Comparison of ENCODE assay signal across 24 cellular contexts in genomic region chr12:41745593-41745992, GRCh38.
DNase-seq lines count a peak whose midpoint lies in the region; ATAC-seq, FAIRE-seq and TF ChIP-seq lines count a peak whose summit lies in the region.
"Had no signal": no experiment of that assay in that cellular context is flagged by ENCODE, and none has a peak within 500 bp of the region (broad histone marks: within the 10 kb centered on the region; RNA-seq: fewer than 3 reads in every experiment).

No MANE protein-coding gene starts in this region.

- H2AFZ ChIP-seq in HepG2 (ENCODE audit: low read length) (no peak overlapping the region), Loucy (ENCODE audit: low read length) (no peak overlapping the region)

- no peak for TF ChIP-seq POLR2A in HepG2 (IDR thresholded peaks at IDR 0.05; ENCODE audit: insufficient read depth in 1 of 2, low read depth in 2 of 2, low read length in 2 of 2)
- no peak for TF ChIP-seq POLR2A in right lobe of liver (IDR thresholded peaks at IDR 0.05)

- CTCF ChIA-PET in HepG2 (lab: Yijun Ruan, JAX; ENCODE audit: low intra/inter-chr PET ratio, low total read pairs), result no interaction called here

- no peaks in the 10 kb centered on the region for H3K27me3 Mint-ChIP-seq in endodermal cell (ENCODE audit: insufficient read depth)
- H3K27me3 Mint-ChIP-seq: IgD-negative memory B cell, T-helper 17 cell had no signal

- H3K4me3 ChIP-seq in HepG2 (replicated peaks in 1 of 3; ENCODE audit: insufficient read depth in 1 of 3, low read depth in 2 of 3, low read length in 3 of 3) (no peak overlapping the region), right lobe of liver (no peak overlapping the region), Loucy (ENCODE audit: low read length, poor library complexity, severe bottlenecking) (no peak overlapping the region), endodermal cell (ENCODE audit: low read length) (no peak overlapping the region)
- H3K4me3 ChIP-seq: HAP-1 had no signal

- no peaks in the 10 kb centered on the region for H3K4me1 ChIP-seq in HepG2 (ENCODE audit: insufficient read depth, low read length)
- H3K4me1 ChIP-seq in right lobe of liver, result no peaks in the 10 kb centered on the region
- peaks cover 11% of the 10 kb centered on the region for H3K4me1 ChIP-seq in Loucy (ENCODE audit: insufficient read depth, low read length, poor library complexity, severe bottlenecking)
- H3K4me1 ChIP-seq in endodermal cell (ENCODE audit: control insufficient read depth, insufficient read depth, low read length), result no peaks in the 10 kb centered on the region
- H3K4me1 ChIP-seq: BE2C, HAP-1 had no signal

- ATAC-seq in HepG2 (0 out of 3 replicates have a peak, but pooled peaks have one; percentile 28), right lobe of liver (no peak)
- ATAC-seq: PC-3, T-helper 17 cell had no signal

- no peak overlapping the region for H3K27ac Mint-ChIP-seq in endodermal cell
- H3K27ac Mint-ChIP-seq: IgD-negative memory B cell, T-helper 17 cell had no signal

- H3K79me2 ChIP-seq in HepG2 (ENCODE audit: insufficient read depth, low read length), result no peaks in the 10 kb centered on the region
- no peaks in the 10 kb centered on the region for H3K79me2 ChIP-seq in Loucy (ENCODE audit: insufficient read depth, low read length)

- intact Hi-C loops in HepG2 (cut with micrococcal nuclease; ENCODE audit: unreplicated experiment) (no loop called here), right lobe of liver (cut with DNase I) (no loop called here)

- H3K9me3 ChIP-seq in HepG2 (ENCODE audit: low read length), result no peaks in the 10 kb centered on the region
- no peaks in the 10 kb centered on the region for H3K9me3 ChIP-seq in right lobe of liver
- H3K9me3 ChIP-seq in Loucy (ENCODE audit: insufficient read depth, low read depth, low read length), result no peaks in the 10 kb centered on the region
- H3K9me3 ChIP-seq in endodermal cell (ENCODE audit: control insufficient read depth, low read length), result peaks cover 10% of the 10 kb centered on the region
- H3K9me3 ChIP-seq: BE2C, HAP-1 had no signal

- H3K27ac ChIP-seq in HepG2 (ENCODE audit: extremely low read length, insufficient read depth, low read length), result no peak overlapping the region
- H3K27ac ChIP-seq in right lobe of liver, result no peak overlapping the region
- no peak overlapping the region for H3K27ac ChIP-seq in endodermal cell (ENCODE audit: low read depth, low read length)

- no peaks in the 10 kb centered on the region for H4K20me1 ChIP-seq in HepG2 (ENCODE audit: insufficient read depth, low read length)
- H4K20me1 ChIP-seq in Loucy (ENCODE audit: insufficient read depth, low read length, poor library complexity, severe bottlenecking), result no peaks in the 10 kb centered on the region

- in situ Hi-C loops in HepG2 (cut with HindIII; ENCODE audit: extremely low pct_ligation_motif_present, low pct_unique_long_range_greater_than_20kb), result no loop called here

- no peaks in the 10 kb centered on the region for H3K9me2 ChIP-seq in Loucy (replicated peaks; ENCODE audit: low read depth, low read length)

- TF ChIP-seq CTCF in HepG2 (CRISPR knock-in tag; IDR thresholded peaks at IDR 0.05), result no peak
- no peak for TF ChIP-seq CTCF in right lobe of liver (IDR thresholded peaks at IDR 0.05)
- TF ChIP-seq CTCF in Loucy (conservative IDR thresholded peaks at IDR 0.05; ENCODE audit: low read length), result 0 out of 2 replicates have a peak, but pooled peaks have one; percentile 12
- peak; percentile 67 for TF ChIP-seq CTCF in endodermal cell (conservative IDR thresholded peaks at IDR 0.05)

- TF ChIP-seq RAD21 in HepG2 (CRISPR knock-in tag; IDR thresholded peaks at IDR 0.05), result no peak

- peaks cover 11% of the 10 kb centered on the region for H3K9me3 Mint-ChIP-seq in endodermal cell

- no peaks in the 10 kb centered on the region for H3K27me3 ChIP-seq in HepG2 (ENCODE audit: control insufficient read depth in 1 of 2, insufficient read depth in 2 of 2, low read length in 2 of 2)
- H3K27me3 ChIP-seq in right lobe of liver, result no peaks in the 10 kb centered on the region
- H3K27me3 ChIP-seq in Loucy (ENCODE audit: insufficient read depth, low read length, poor library complexity, severe bottlenecking), result no peaks in the 10 kb centered on the region
- no peaks in the 10 kb centered on the region for H3K27me3 ChIP-seq in endodermal cell (ENCODE audit: control insufficient read depth, insufficient read depth, low read length, poor library complexity, severe bottlenecking)
- H3K27me3 ChIP-seq: BE2C had no signal

- DNase-seq in HepG2 (ENCODE audit: low spot score) (no peak), right lobe of liver (no peak), endodermal cell (peak; percentile 74), NCI-H2196 treated with DMSO at 0.1 percent for 48 hours (lab: John Stamatoyannopoulos, UW; ENCODE audit: unreplicated experiment) (no peak), occipital lobe (lab: John Stamatoyannopoulos, UW) (no peak)
- DNase-seq in stimulated activated CD4-positive, alpha-beta T cell treated with anti-CD3 and anti-CD28 coated beads, Interleukin-1b, Interleukin-23, amount 100 ng/mL, for 48 hours, result no peak
- DNase-seq: BE2C, DMS53, GF-D8, NCI-H1694 treated with DMSO at 0.1 percent for 48 hours, NCI-H2081 treated with DMSO at 0.1 percent for 48 hours, NCI-H2227 treated with DMSO at 0.1 percent for 48 hours, NCI-H510A, NCI-H774, PC-3, Right ventricle myocardium superior, T-helper 17 cell had no signal

- H3K36me3 ChIP-seq in HepG2 (replicated peaks in 1 of 2; ENCODE audit: control insufficient read depth in 1 of 2, insufficient read depth in 2 of 2, low read length in 2 of 2) (no peaks in the 10 kb centered on the region), right lobe of liver (no peaks in the 10 kb centered on the region), Loucy (ENCODE audit: insufficient read depth, low read length) (no peaks in the 10 kb centered on the region), endodermal cell (ENCODE audit: control insufficient read depth, insufficient read depth, low read length) (no peaks in the 10 kb centered on the region)
- H3K36me3 ChIP-seq: BE2C, HAP-1 had no signal

- H3K9ac ChIP-seq in HepG2 (ENCODE audit: insufficient read depth, low read depth, low read length) (no peak overlapping the region), Loucy (ENCODE audit: low read depth, low read length, poor library complexity, severe bottlenecking) (no peak overlapping the region), endodermal cell (ENCODE audit: extremely low read depth, low read length, poor library complexity, severe bottlenecking) (no peak overlapping the region)

- no peak for FAIRE-seq in HepG2 (lab: Jason Lieb, UNC)
- FAIRE-seq: A204.1, D721Med, GM19239, HTR-8/SVneo had no signal

- H3F3A ChIP-seq in Loucy (ENCODE audit: low read depth), result no peaks in the 10 kb centered on the region

- H3K4me2 ChIP-seq in HepG2 (ENCODE audit: low read depth, low read length), result no peak overlapping the region
- H3K4me2 ChIP-seq in Loucy (ENCODE audit: low read depth, low read length, poor library complexity, severe bottlenecking), result no peak overlapping the region

- BruUV-seq in HepG2 (replicated peaks; lab: Mats Ljungman, UMichigan), result no TSS peak

- no peak overlapping the region for H3K4me3 Mint-ChIP-seq in endodermal cell
- H3K4me3 Mint-ChIP-seq: IgD-negative memory B cell, T-helper 17 cell had no signal

- TF ChIP-seq EP300 in HepG2 (IDR thresholded peaks at IDR 0.05; ENCODE audit: low read depth in 2 of 2, low read length in 2 of 2) (no peak), HepG2 (CRISPR knock-in tag; IDR thresholded peaks at IDR 0.05; ENCODE audit: borderline replicate concordance) (no peak)

- 4% methylated on average over 3 of the region's 3 CpGs for WGBS in HepG2 (ENCODE audit: low lambda C conversion rate)
- 72% methylated on average over 3 of the region's 3 CpGs for WGBS in right lobe of liver (ENCODE audit: insufficient coverage, low coverage, low lambda C conversion rate, missing lambda C conversion rate)
- 81 to 89% methylated on average over 3 of the region's 3 CpGs for WGBS in endodermal cell (ENCODE audit: insufficient coverage in 1 of 2, insufficient read length in 1 of 2), 2 experiments

- no peaks in the 10 kb centered on the region for H3K4me1 Mint-ChIP-seq in endodermal cell
- H3K4me1 Mint-ChIP-seq: IgD-negative memory B cell, T-helper 17 cell had no signal

- POLR2A ChIA-PET in HepG2 (lab: Yijun Ruan, JAX), result no interaction called here

- H3K36me3 Mint-ChIP-seq in endodermal cell (ENCODE audit: low read depth), result no peaks in the 10 kb centered on the region
- H3K36me3 Mint-ChIP-seq: IgD-negative memory B cell had no signal

TF ChIP-seq in HepG2, 621 proteins besides CTCF, POLR2A, EP300 and RAD21 (continues in another document):
- TF ChIP-seq ZNF10 (CRISPR knock-in tag; IDR thresholded peaks at IDR 0.05; ENCODE audit: borderline replicate concordance, low read depth), result no peak
- TF ChIP-seq NAIF1 (CRISPR knock-in tag; IDR thresholded peaks at IDR 0.05; ENCODE audit: borderline replicate concordance), result no peak
- no peak for TF ChIP-seq ZNF644 (CRISPR knock-in tag; IDR thresholded peaks at IDR 0.05; ENCODE audit: low read depth)
- no peak for TF ChIP-seq MXD3 (CRISPR knock-in tag; IDR thresholded peaks at IDR 0.05)
- TF ChIP-seq MZF1 (CRISPR knock-in tag; IDR thresholded peaks at IDR 0.05; ENCODE audit: borderline replicate concordance), result no peak
- TF ChIP-seq CREB3 (CRISPR knock-in tag; IDR thresholded peaks at IDR 0.05), result no peak
- no peak for TF ChIP-seq ZSCAN12 (CRISPR knock-in tag; IDR thresholded peaks at IDR 0.05)
- no peak for TF ChIP-seq NONO (IDR thresholded peaks at IDR 0.05)
- TF ChIP-seq NONO (CRISPR knock-in tag; conservative IDR thresholded peaks at IDR 0.05), result no peak
- TF ChIP-seq FOXK2 (IDR thresholded peaks at IDR 0.05), result no peak
- TF ChIP-seq FOXM1 (CRISPR knock-in tag; IDR thresholded peaks at IDR 0.05), result no peak
- no peak for TF ChIP-seq ZNF720 (CRISPR knock-in tag; IDR thresholded peaks at IDR 0.05)
- no peak for TF ChIP-seq ZNF317 (CRISPR knock-in tag; IDR thresholded peaks at IDR 0.05)
- TF ChIP-seq HDAC6 (IDR thresholded peaks at IDR 0.05; ENCODE audit: low read depth, low read length), result no peak
- TF ChIP-seq TAF15 (IDR thresholded peaks at IDR 0.05; ENCODE audit: low read depth, low read length, poor library complexity, severe bottlenecking), result no peak

Comparison
In these comparisons a context has a peak if more than half of its experiments do, and no peak if none do; other contexts are left out.
1. CTCF ChIP-seq: peak in Loucy (single experiment) and endodermal cell (single experiment); none in HepG2 (single experiment) and right lobe of liver (0 of 4).